ENCODE assay signal across 8 cellular contexts in genomic region chr11:130327716-130328115, GRCh38.
"Had no signal": no experiment of that assay in that cellular context is flagged by ENCODE, and none has a peak within 500 bp of the region (broad histone marks: within the 10 kb centered on the region; RNA-seq: fewer than 3 reads in every experiment).

No MANE protein-coding gene starts in this region.

- DNase-seq: H7, HFFc6, KBM-7 had no signal

- FAIRE-seq: HepG2 had no signal

- H3K36me3 ChIP-seq: HAP-1 had no signal

- H3K27me3 Mint-ChIP-seq: IgD-negative memory B cell had no signal

- H3K4me1 Mint-ChIP-seq: IgD-negative memory B cell had no signal

- H3K9me3 Mint-ChIP-seq: HFFc6 had no signal

- H3K4me3 ChIP-seq: GM23338, HAP-1 had no signal

- H3K27ac Mint-ChIP-seq: GM23338, HFFc6, IgD-negative memory B cell had no signal

- H3K4me2 ChIP-seq: GM23338 had no signal

- H3K9me3 ChIP-seq: HAP-1 had no signal

- ATAC-seq: GM23338, HCT116, HepG2 had no signal

- H3K4me3 Mint-ChIP-seq: GM23338, HFFc6, IgD-negative memory B cell had no signal

- H2AFZ ChIP-seq: GM23338 had no signal
